8 cellular contexts compared by ENCODE assay signal in the genomic region with DNA sequence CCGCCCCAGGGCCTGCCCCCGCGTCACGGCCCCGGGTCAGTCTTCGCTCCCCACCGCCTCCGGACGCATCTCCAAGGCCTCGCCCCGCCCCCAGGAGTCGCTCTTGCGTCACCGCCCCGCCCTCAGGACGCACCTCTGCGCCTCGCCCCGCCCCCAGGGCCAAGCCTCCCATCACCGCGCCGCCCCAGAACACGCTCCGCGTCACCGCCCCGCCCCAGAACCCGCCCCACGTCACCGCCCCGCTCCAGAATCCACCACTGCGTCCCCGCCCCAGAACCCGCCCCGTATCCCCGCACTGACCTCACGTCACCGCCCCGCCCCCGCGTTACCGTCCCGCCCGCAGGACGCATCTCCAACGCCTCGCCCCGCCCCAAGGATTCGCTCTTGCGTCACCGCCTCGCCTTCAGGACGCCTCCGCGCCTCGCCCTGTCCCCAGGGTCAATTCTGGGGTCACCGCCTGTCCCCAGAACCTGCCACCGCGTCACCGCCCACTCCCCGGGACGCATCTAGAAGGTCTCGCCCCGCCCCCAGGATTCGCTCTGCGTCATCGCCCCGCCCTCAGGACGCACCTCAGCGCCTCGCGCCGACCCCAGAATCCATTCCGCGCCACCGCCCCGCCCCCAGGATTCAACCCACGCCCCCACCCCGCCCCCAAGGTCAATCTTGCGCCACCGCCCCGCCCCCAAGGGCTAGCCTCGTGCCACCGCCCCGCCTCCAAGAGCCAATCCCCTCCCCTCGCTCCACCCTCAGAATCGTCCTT. TPM values are rescaled to one million over a fixed set of nuclear protein-coding genes. Genes with fewer than 3 reads are reported as not detected.
A peak's percentile ranks its signal among the peaks of the same experiment; 100 is the strongest.
DNase-seq lines count a peak whose midpoint lies in the region; FAIRE-seq and TF ChIP-seq lines count a peak whose summit lies in the region.

No MANE protein-coding gene starts in this region.

- no peak for FAIRE-seq in frontal cortex (lab: Jason Lieb, UNC)

- peaks cover 47% of the 10 kb centered on the region for H3K4me1 Mint-ChIP-seq in activated naive CD4-positive, alpha-beta T cell treated with anti-CD3 and anti-CD28 coated beads for 36 hours (ENCODE audit: low read depth)

- H3K9me3 ChIP-seq in SJSA1 (replicated peaks) (no peaks in the 10 kb centered on the region), neutrophil (no peaks in the 10 kb centered on the region), subcutaneous abdominal adipose tissue (ENCODE audit: control insufficient read depth in 5 of 5, low read length in 5 of 5) (no peaks in the 10 kb centered on the region)

- intact Hi-C loops in activated naive CD4-positive, alpha-beta T cell treated with anti-CD3 and anti-CD28 coated beads for 36 hours (cut with micrococcal nuclease), result loop anchor here (1.0 to 10.0 kb wide), 10 partner anchors 108 to 1530 kb away; partner anchors contain the start of genes EFHD2 and SDHB

- DNase-seq in G401 (ENCODE audit: low spot score) (peak; percentile 99), HEK293T (ENCODE audit: extremely low spot score) (peak; percentile 94), MV-4-11 (lab: John Stamatoyannopoulos, UW) (peak; percentile 93), SJSA1 (ENCODE audit: low read depth in 1 of 2, low spot score in 2 of 2) (peak; percentile 90 to 100), frontal cortex (ENCODE audit: low spot score in 2 of 2) (peak; percentile 93 to 94)
- DNase-seq in activated naive CD4-positive, alpha-beta T cell treated with anti-CD3 and anti-CD28 coated beads for 36 hours, result peak; percentile 100

- in situ Hi-C loops in G401 (cut with HindIII; ENCODE audit: low sequenced_read_pairs), result no loop called here

- H3K4me3 ChIP-seq in SJSA1 (peak overlapping the region; percentile 59), neutrophil (ENCODE audit: low read depth in 1 of 2, low read length in 1 of 2) (peak overlapping the region; percentile 75 to 81), subcutaneous abdominal adipose tissue (ENCODE audit: low read depth in 1 of 5, low read length in 5 of 5) (peak overlapping the region in 4 of 5 donors; percentile 60 to 73 (median 66))

- no peaks in the 10 kb centered on the region for H3K36me3 ChIP-seq in SJSA1
- H3K36me3 ChIP-seq in neutrophil, result no peaks in the 10 kb centered on the region
- no peaks in the 10 kb centered on the region for H3K36me3 ChIP-seq in subcutaneous abdominal adipose tissue (ENCODE audit: control insufficient read depth in 5 of 5, insufficient read depth in 5 of 5, low read length in 5 of 5)

- no peaks in the 10 kb centered on the region for H3K36me3 Mint-ChIP-seq in activated naive CD4-positive, alpha-beta T cell treated with anti-CD3 and anti-CD28 coated beads for 36 hours (ENCODE audit: low read depth)

- POLR2A ChIA-PET in HEK293T (lab: Yijun Ruan, JAX), result no interaction called here

- H3K4me1 ChIP-seq in SJSA1 (replicated peaks) (peaks cover 11% of the 10 kb centered on the region), neutrophil (ENCODE audit: control insufficient read depth in 1 of 2, insufficient read depth in 1 of 2, low read depth in 1 of 2, low read length in 1 of 2) (peaks cover 34 to 39% of the 10 kb centered on the region in 2 experiments), subcutaneous abdominal adipose tissue (ENCODE audit: control insufficient read depth in 5 of 5, insufficient read depth in 5 of 5, low read length in 5 of 5) (peaks cover 2 to 36% (median 29%) of the 10 kb centered on the region in 5 donors)

- no peaks in the 10 kb centered on the region for H3K27me3 ChIP-seq in SJSA1 (replicated peaks)
- H3K27me3 ChIP-seq in neutrophil, result no peaks in the 10 kb centered on the region
- H3K27me3 ChIP-seq in subcutaneous abdominal adipose tissue (ENCODE audit: control insufficient read depth in 5 of 5, insufficient read depth in 4 of 5, low read length in 5 of 5), result no peaks in the 10 kb centered on the region

- peak overlapping the region; percentile 99 for H3K27ac ChIP-seq in SJSA1
- H3K27ac ChIP-seq in neutrophil, result peak overlapping the region; percentile 99
- peak overlapping the region; percentile 78 for H3K27ac ChIP-seq in subcutaneous abdominal adipose tissue (ENCODE audit: low read depth, low read length)

- H3K4me3 Mint-ChIP-seq in activated naive CD4-positive, alpha-beta T cell treated with anti-CD3 and anti-CD28 coated beads for 36 hours, result peak overlapping the region; percentile 95

- no peaks in the 10 kb centered on the region for H3K27me3 Mint-ChIP-seq in activated naive CD4-positive, alpha-beta T cell treated with anti-CD3 and anti-CD28 coated beads for 36 hours (ENCODE audit: low read depth)

- peak; percentile 34 for TF ChIP-seq CTCF in neutrophil (IDR thresholded peaks at IDR 0.05)

- H3K9ac ChIP-seq in subcutaneous abdominal adipose tissue (ENCODE audit: low read length in 5 of 5), result peak overlapping the region in 4 of 5 donors; percentile 60 to 71 (median 64)

- CTCF ChIA-PET in HEK293T (lab: Yijun Ruan, JAX), result no interaction called here
- CTCF ChIA-PET in activated naive CD4-positive, alpha-beta T cell treated with anti-CD3 and anti-CD28 coated beads for 36 hours (lab: Charles Lee), result no interaction called here

- H3K27ac Mint-ChIP-seq in activated naive CD4-positive, alpha-beta T cell treated with anti-CD3 and anti-CD28 coated beads for 36 hours, result peak overlapping the region; percentile 99

- H3K9me3 Mint-ChIP-seq in activated naive CD4-positive, alpha-beta T cell treated with anti-CD3 and anti-CD28 coated beads for 36 hours, result no peaks in the 10 kb centered on the region

TF ChIP-seq in HEK293T, 16 proteins besides CTCF, POLR2A, EP300 and RAD21:
- TF ChIP-seq HDGF (IDR thresholded peaks at IDR 0.05; ENCODE audit: borderline replicate concordance), result no peak
- no peak for TF ChIP-seq SUZ12 (IDR thresholded peaks at IDR 0.05)
- TF ChIP-seq FOXM1 (IDR thresholded peaks at IDR 0.05; ENCODE audit: borderline replicate concordance), result no peak
- TF ChIP-seq FOXK2 (IDR thresholded peaks at IDR 0.05), result no peak
- TF ChIP-seq BHLHE40 (IDR thresholded peaks at IDR 0.05; ENCODE audit: borderline replicate concordance), result no peak
- no peak for TF ChIP-seq LEF1 (IDR thresholded peaks at IDR 0.05; ENCODE audit: borderline replicate concordance)
- TF ChIP-seq FOXA1 (IDR thresholded peaks at IDR 0.05), result no peak
- TF ChIP-seq, protein P1, sequence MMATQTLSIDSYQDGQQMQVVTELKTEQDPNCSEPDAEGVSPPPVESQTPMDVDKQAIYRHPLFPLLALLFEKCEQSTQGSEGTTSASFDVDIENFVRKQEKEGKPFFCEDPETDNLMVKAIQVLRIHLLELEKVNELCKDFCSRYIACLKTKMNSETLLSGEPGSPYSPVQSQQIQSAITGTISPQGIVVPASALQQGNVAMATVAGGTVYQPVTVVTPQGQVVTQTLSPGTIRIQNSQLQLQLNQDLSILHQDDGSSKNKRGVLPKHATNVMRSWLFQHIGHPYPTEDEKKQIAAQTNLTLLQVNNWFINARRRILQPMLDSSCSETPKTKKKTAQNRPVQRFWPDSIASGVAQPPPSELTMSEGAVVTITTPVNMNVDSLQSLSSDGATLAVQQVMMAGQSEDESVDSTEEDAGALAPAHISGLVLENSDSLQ (IDR thresholded peaks at IDR 0.05), result no peak
- TF ChIP-seq ARNT (IDR thresholded peaks at IDR 0.05), result no peak
- no peak for TF ChIP-seq ELF4 (IDR thresholded peaks at IDR 0.05)
- no peak; the same call in 1 of the 2 replicates for TF ChIP-seq SP1 (IDR thresholded peaks at IDR 0.05)
- TF ChIP-seq TARDBP (IDR thresholded peaks at IDR 0.05), result no peak
- TF ChIP-seq CTBP1 (IDR thresholded peaks at IDR 0.05; ENCODE audit: borderline replicate concordance), result no peak
- no peak for TF ChIP-seq NFRKB (IDR thresholded peaks at IDR 0.05)
- no peak for TF ChIP-seq ZNF384 (IDR thresholded peaks at IDR 0.05)
- TF ChIP-seq L3MBTL2 (conservative IDR thresholded peaks at IDR 0.05), result no peak

RNA-seq across cellular contexts. Expression of gene CASP9, which starts 0.4 kb away (rescaled TPM):
- 12.3 and 15.6 TPM in 2 replicates for total RNA-seq in G401 (2014; rRNA removed; shearing (Covaris generic))
- 11.6 and 29.1 TPM in 2 replicates for total RNA-seq in SJSA1 (2014; rRNA removed; shearing (Covaris generic))
- 1 to 10 TPM; 6.3 to 6.5 TPM for total RNA-seq in activated naive CD4-positive, alpha-beta T cell treated with anti-CD3 and anti-CD28 coated beads for 36 hours
- 2.0 TPM for total RNA-seq in frontal cortex

RNA-seq across cellular contexts. Expression of gene DNAJC16, which starts 2.2 kb away (rescaled TPM):
- 3.4 and 19.1 TPM in 2 replicates for total RNA-seq in G401 (2014; rRNA removed; shearing (Covaris generic))
- 4.2 and 8.3 TPM in 2 replicates for total RNA-seq in SJSA1 (2014; rRNA removed; shearing (Covaris generic))
- 1 to 10 TPM; 7.1 to 9.8 TPM for total RNA-seq in activated naive CD4-positive, alpha-beta T cell treated with anti-CD3 and anti-CD28 coated beads for 36 hours
- total RNA-seq in frontal cortex, result 16.3 TPM

RNA-seq across cellular contexts. Expression of gene CELA2B, which starts 48.6 kb away (rescaled TPM):
- total RNA-seq in G401 (2014; rRNA removed; shearing (Covaris generic)), result not detected in 2 replicates
- total RNA-seq in SJSA1 (2014; rRNA removed; shearing (Covaris generic)), result not detected in 2 replicates
- not detected for total RNA-seq in activated naive CD4-positive, alpha-beta T cell treated with anti-CD3 and anti-CD28 coated beads for 36 hours
- total RNA-seq in frontal cortex, result not detected

Comparison
In these comparisons a context has a peak if more than half of its experiments do, and no peak if none do; other contexts are left out.
1. Peak in every context shown above with its lines: DNase-seq, H3K4me3 ChIP-seq and H3K27ac ChIP-seq.